8 cellular contexts compared by ENCODE assay signal in genomic region chr4:25861951-25862410, GRCh38. TPM values are rescaled to one million over a fixed set of nuclear protein-coding genes. Genes with fewer than 3 reads are reported as not detected.
DNase-seq lines count a peak whose midpoint lies in the region; ATAC-seq and TF ChIP-seq lines count a peak whose summit lies in the region.

No MANE protein-coding gene starts in this region.

- H4K20me1 ChIP-seq in hepatocyte (ENCODE audit: insufficient read depth, poor library complexity, severe bottlenecking) = no peaks in the 10 kb centered on the region

- H3K4me3 ChIP-seq in Caco-2 (ENCODE audit: low read depth, low read length) (peak overlapping the region; percentile 50), hepatocyte (peak overlapping the region; percentile 51), gastrocnemius medialis (peak overlapping the region; percentile 54 to 68 (median 62))

- H3K36me3 Mint-ChIP-seq in Caco-2 (ENCODE audit: insufficient read depth, unreplicated experiment) = no peaks in the 10 kb centered on the region

- H3K4me1 Mint-ChIP-seq in Caco-2 (ENCODE audit: low read depth, unreplicated experiment) = peaks cover 18% of the 10 kb centered on the region

- ATAC-seq in GM21619 (IDR thresholded peaks at IDR 0.05; ENCODE audit: unreplicated experiment) = peak; percentile 7
- peak in 1 of 2 donors; percentile 31 for ATAC-seq in gastrocnemius medialis
- ATAC-seq in HG03469 (IDR thresholded peaks at IDR 0.05; ENCODE audit: unreplicated experiment) = no peak

- peak overlapping the region; percentile 58 for H3K27ac Mint-ChIP-seq in Caco-2 (ENCODE audit: unreplicated experiment)

- no peak for TF ChIP-seq POLR2A in gastrocnemius medialis (IDR thresholded peaks at IDR 0.05)

- TF ChIP-seq CTCF in Caco-2 (IDR thresholded peaks at IDR 0.05; ENCODE audit: insufficient read depth in 1 of 2, low read depth in 1 of 2, low read length in 1 of 2, severe bottlenecking in 1 of 2, unreplicated experiment in 1 of 2) = no peak
- TF ChIP-seq CTCF in hepatocyte (IDR thresholded peaks at IDR 0.05; ENCODE audit: poor library complexity) = no peak
- no peak for TF ChIP-seq CTCF in gastrocnemius medialis (IDR thresholded peaks at IDR 0.05 in 4 of 5, conservative IDR thresholded peaks at IDR 0.05 in 1 of 5)

- no peaks in the 10 kb centered on the region for H3K9me3 Mint-ChIP-seq in Caco-2 (ENCODE audit: unreplicated experiment)

- no peaks in the 10 kb centered on the region for H3K9me2 ChIP-seq in hepatocyte (replicated peaks; ENCODE audit: insufficient read depth)

- H3K27me3 Mint-ChIP-seq in Caco-2 (ENCODE audit: insufficient read depth, unreplicated experiment) = no peaks in the 10 kb centered on the region

- POLR2A ChIA-PET in Caco-2 (lab: Charles Lee) = no interaction called here

- H3K9me3 ChIP-seq in Caco-2 (no peaks in the 10 kb centered on the region), hepatocyte (ENCODE audit: low read depth) (no peaks in the 10 kb centered on the region), gastrocnemius medialis (no peaks in the 10 kb centered on the region)

- peak overlapping the region; percentile 49 for H2AFZ ChIP-seq in hepatocyte

- H3K27me3 ChIP-seq in Caco-2 (replicated peaks; ENCODE audit: control insufficient read depth, insufficient read depth, low read length) (no peaks in the 10 kb centered on the region), hepatocyte (peaks cover 2% of the 10 kb centered on the region), gastrocnemius medialis (peaks cover 0 to 13% (median 0%) of the 10 kb centered on the region in 3 donors)

- peaks cover 9% of the 10 kb centered on the region; the same call in 1 of the 2 replicates for H3K4me1 ChIP-seq in Caco-2
- peaks cover 10% of the 10 kb centered on the region for H3K4me1 ChIP-seq in hepatocyte (ENCODE audit: insufficient read depth)
- H3K4me1 ChIP-seq in gastrocnemius medialis = peaks cover 0 to 11% of the 10 kb centered on the region in 2 donors

- H3K36me3 ChIP-seq in Caco-2 (ENCODE audit: control insufficient read depth, insufficient read depth, low read length) = no peaks in the 10 kb centered on the region
- no peaks in the 10 kb centered on the region for H3K36me3 ChIP-seq in hepatocyte (replicated peaks; ENCODE audit: insufficient read depth, low read depth)
- H3K36me3 ChIP-seq in gastrocnemius medialis = no peaks in the 10 kb centered on the region

- in situ Hi-C loops in gastrocnemius medialis (cut with MboI; ENCODE audit: low sequenced_read_pairs in 4 of 4) = no loop called here

- peak in 1 of 2 experiments; percentile 20 for DNase-seq in Caco-2
- peak; percentile 61 for DNase-seq in NCI-H69 (lab: John Stamatoyannopoulos, UW)
- peak; percentile 22 for DNase-seq in activated naive CD4-positive, alpha-beta T cell treated with anti-CD3 and anti-CD28 coated beads, Interleukin-2, amount 50 U/mL, for 16 hours
- DNase-seq in hepatocyte (ENCODE audit: low spot score) = peak; percentile 42
- no peak for DNase-seq in gastrocnemius medialis
- DNase-seq in NCI-H1436 treated with DMSO at 0.1 percent for 48 hours (lab: John Stamatoyannopoulos, UW) = no peak

- peak overlapping the region; percentile 88 for H3K4me3 Mint-ChIP-seq in Caco-2 (ENCODE audit: unreplicated experiment)

- CTCF ChIA-PET in Caco-2 (lab: Charles Lee) = no interaction called here

- H3K27ac ChIP-seq in hepatocyte = peak overlapping the region; percentile 69
- peak overlapping the region; percentile 11 to 58 (median 30) for H3K27ac ChIP-seq in gastrocnemius medialis

- intact Hi-C loops in Caco-2 (cut with micrococcal nuclease; ENCODE audit: unreplicated experiment) = loop anchor here (5.0 kb wide), 1 partner anchor 50 kb away; the partner anchor contains the start of gene SMIM20
- intact Hi-C loops in gastrocnemius medialis (cut with DNase I; ENCODE audit: low total_unique reads) = no loop called here

- under 1% methylated on average over 25 of the region's 32 CpGs for WGBS in hepatocyte (ENCODE audit: low lambda C conversion rate, missing lambda C conversion rate)

- BruUV-seq in Caco-2 (replicated peaks; lab: Mats Ljungman, UMichigan) = no TSS peak

- H3K79me2 ChIP-seq in hepatocyte = peaks cover 22% of the 10 kb centered on the region

- H3K4me2 ChIP-seq in hepatocyte = peak overlapping the region; percentile 98

RNA-seq across cellular contexts. Expression of gene SEL1L3, which starts 0.8 kb away (rescaled TPM):
- 15.3 and 15.7 TPM in 2 replicates for total RNA-seq in Caco-2 (2022)
- total RNA-seq in hepatocyte = 40.7 and 56.2 TPM in 2 replicates
- polyA plus RNA-seq in hepatocyte = 9.0 and 13.7 TPM in 2 replicates
- total RNA-seq in gastrocnemius medialis = 1 to 10 TPM in 3 of 4 donors, under 1 TPM in 1; 0.73 to 4.1 (median 2.2) TPM

RNA-seq across cellular contexts. Expression of gene SMIM20, which starts 52.0 kb away (rescaled TPM):
- total RNA-seq in Caco-2 (2022) (18.5 and 20.1 TPM in 2 replicates), hepatocyte (54.5 and 60.0 TPM in 2 replicates), gastrocnemius medialis (10 to 100 TPM; 36.4 to 59.4 (median 48.3) TPM)
- polyA plus RNA-seq in hepatocyte = 40.8 and 55.8 TPM in 2 replicates

Comparison
In these comparisons a context has a peak if more than half of its experiments do, and no peak if none do; other contexts are left out.
1. DNase-seq: peak in NCI-H69 (single experiment), activated naive CD4-positive, alpha-beta T cell treated with anti-CD3 and anti-CD28 coated beads, Interleukin-2, amount 50 U/mL, for 16 hours (single experiment) and hepatocyte (single experiment); none in gastrocnemius medialis (0 of 2) and NCI-H1436 treated with DMSO at 0.1 percent for 48 hours (single experiment).
2. Peak in every context shown above with its lines, with median percentiles within 50 percentile points of each other: H3K4me3 ChIP-seq.